ENCODE assay signal across 8 cellular contexts in the genomic region with DNA sequence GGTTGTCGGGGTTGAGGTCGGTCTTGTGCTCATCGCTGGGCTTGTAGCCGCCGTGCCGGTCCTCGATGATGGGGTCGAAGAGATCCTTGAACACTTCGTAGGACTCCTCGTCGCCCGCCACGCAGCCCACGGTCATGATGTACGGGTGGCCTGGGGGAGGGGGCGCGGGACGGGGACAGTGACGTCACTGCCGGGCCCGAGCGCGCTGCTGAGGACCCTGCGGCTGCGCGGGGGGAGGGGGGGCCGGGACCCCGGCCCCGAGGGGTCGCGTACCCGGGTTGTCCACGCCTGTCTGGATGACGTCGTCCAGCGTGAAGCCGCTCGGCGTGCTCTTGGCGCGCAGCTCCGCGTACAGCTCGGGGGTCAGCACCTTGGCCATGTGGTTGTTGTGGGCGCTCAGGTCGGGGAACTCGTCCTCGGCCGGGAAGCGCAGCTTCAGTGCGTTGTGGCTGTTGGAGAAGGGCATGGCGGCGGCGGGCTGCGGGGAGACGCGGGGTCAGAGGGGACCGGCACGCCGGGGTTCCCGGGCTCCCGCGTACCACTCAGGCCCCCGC. TPM values are rescaled to one million over a fixed set of nuclear protein-coding genes. Genes with fewer than 3 reads are reported as not detected.
DNase-seq lines count a peak whose midpoint lies in the region; ATAC-seq and TF ChIP-seq lines count a peak whose summit lies in the region.

No MANE protein-coding gene starts in this region.

- POLR2A ChIA-PET in activated CD8-positive, alpha-beta T cell treated with anti-CD3 and anti-CD28 coated beads, Interleukin-2, amount 10 ng/mL, durations not matched to agents 7 days and 5 days (lab: Charles Lee), result interaction anchor here (0.6 kb wide), 1 partner anchor 8 kb away, joined by 3 read pairs; no protein-coding TSS in a partner anchor

- peaks cover 12% of the 10 kb centered on the region for H3K27me3 Mint-ChIP-seq in activated CD8-positive, alpha-beta T cell treated with anti-CD3 and anti-CD28 coated beads, Interleukin-2, amount 10 ng/mL, durations not matched to agents 7 days and 5 days (ENCODE audit: low read depth)

- TF ChIP-seq POLR2A in gastrocnemius medialis (IDR thresholded peaks at IDR 0.05), result no peak

- peak; percentile 64 for DNase-seq in activated CD8-positive, alpha-beta memory T cell treated with anti-CD3 and anti-CD28 coated beads for 24 hours
- no peak for DNase-seq in activated CD8-positive, alpha-beta memory T cell treated with anti-CD3 and anti-CD28 coated beads, Interleukin-2, amount 50 U/mL, for 48 hours
- DNase-seq in activated CD8-positive, alpha-beta T cell treated with anti-CD3 and anti-CD28 coated beads, Interleukin-2, amount 10 ng/mL, durations not matched to agents 7 days and 5 days, result no peak
- DNase-seq in heart right ventricle (peak in 1 of 2 donors; percentile 44), gastrocnemius medialis (no peak), dedifferentiated amniotic fluid mesenchymal stem cell (ENCODE audit: extremely low spot score) (no peak)

- H3K9me3 Mint-ChIP-seq in activated CD8-positive, alpha-beta T cell treated with anti-CD3 and anti-CD28 coated beads, Interleukin-2, amount 10 ng/mL, durations not matched to agents 7 days and 5 days (ENCODE audit: insufficient read depth), result no peaks in the 10 kb centered on the region

- H3K9me3 ChIP-seq in heart right ventricle (no peaks in the 10 kb centered on the region), gastrocnemius medialis (no peaks in the 10 kb centered on the region)

- in situ Hi-C loops in gastrocnemius medialis (cut with MboI; ENCODE audit: low sequenced_read_pairs in 4 of 4), result no loop called here

- H3K4me3 Mint-ChIP-seq in activated CD8-positive, alpha-beta T cell treated with anti-CD3 and anti-CD28 coated beads, Interleukin-2, amount 10 ng/mL, durations not matched to agents 7 days and 5 days, result peak overlapping the region; percentile 18

- H3K4me1 ChIP-seq in heart right ventricle (peaks cover 34 to 84% (median 67%) of the 10 kb centered on the region in 9 donors), gastrocnemius medialis (peaks cover 15 to 19% of the 10 kb centered on the region in 2 donors)

- 0 to 1% methylated on average over 64 of the region's 64 CpGs for WGBS in heart right ventricle, 2 donors

- H3K27ac Mint-ChIP-seq in activated CD8-positive, alpha-beta T cell treated with anti-CD3 and anti-CD28 coated beads, Interleukin-2, amount 10 ng/mL, durations not matched to agents 7 days and 5 days, result no peak overlapping the region

- peak overlapping the region; percentile 50 to 87 (median 74) for H3K27ac ChIP-seq in heart right ventricle
- peak overlapping the region in 3 of 4 donors; percentile 21 to 66 (median 56) for H3K27ac ChIP-seq in gastrocnemius medialis

- intact Hi-C loops in heart right ventricle (cut with DNase I), result no loop called here
- intact Hi-C loops in gastrocnemius medialis (cut with DNase I; ENCODE audit: low total_unique reads), result no loop called here

- H3K27me3 ChIP-seq in heart right ventricle (peaks cover 0 to 42% (median 0%) of the 10 kb centered on the region in 7 donors), gastrocnemius medialis (peaks cover 0 to 23% (median 7%) of the 10 kb centered on the region in 3 donors)

- no peaks in the 10 kb centered on the region for H3K36me3 ChIP-seq in heart right ventricle
- H3K36me3 ChIP-seq in gastrocnemius medialis, result no peaks in the 10 kb centered on the region

- no peak for TF ChIP-seq CTCF in heart right ventricle (IDR thresholded peaks at IDR 0.05)
- no peak for TF ChIP-seq CTCF in gastrocnemius medialis (IDR thresholded peaks at IDR 0.05 in 4 of 5, conservative IDR thresholded peaks at IDR 0.05 in 1 of 5)

- H3K4me1 Mint-ChIP-seq in activated CD8-positive, alpha-beta T cell treated with anti-CD3 and anti-CD28 coated beads, Interleukin-2, amount 10 ng/mL, durations not matched to agents 7 days and 5 days (ENCODE audit: low read depth), result peaks cover 29% of the 10 kb centered on the region

- no peaks in the 10 kb centered on the region for H3K36me3 Mint-ChIP-seq in activated CD8-positive, alpha-beta T cell treated with anti-CD3 and anti-CD28 coated beads, Interleukin-2, amount 10 ng/mL, durations not matched to agents 7 days and 5 days (ENCODE audit: low read depth)

- H3K4me3 ChIP-seq in heart right ventricle, result peak overlapping the region; percentile 48 to 63 (median 60)
- peak overlapping the region; percentile 49 to 59 (median 52) for H3K4me3 ChIP-seq in gastrocnemius medialis

- CTCF ChIA-PET in activated CD8-positive, alpha-beta T cell treated with anti-CD3 and anti-CD28 coated beads, Interleukin-2, amount 10 ng/mL, durations not matched to agents 7 days and 5 days (lab: Charles Lee), result interaction anchor here (1.2 to 2.1 kb wide), 3 partner anchors 14 to 35 kb away, joined by 4 to 5 read pairs (median 4); no protein-coding TSS in a partner anchor

- peak; percentile 9 for ATAC-seq in activated CD8-positive, alpha-beta T cell treated with anti-CD3 and anti-CD28 coated beads, Interleukin-2, amount 10 ng/mL, durations not matched to agents 7 days and 5 days
- ATAC-seq in heart right ventricle (peak in 1 of 8 donors; percentile 3), gastrocnemius medialis (peak in 1 of 2 donors; percentile 8), GM19023 (IDR thresholded peaks at IDR 0.05; ENCODE audit: unreplicated experiment) (no peak), HG02571 (IDR thresholded peaks at IDR 0.05; ENCODE audit: unreplicated experiment) (no peak)

RNA-seq across cellular contexts. Expression of gene CKB, which starts 0.5 kb away (rescaled TPM):
- total RNA-seq in activated CD8-positive, alpha-beta T cell treated with anti-CD3 and anti-CD28 coated beads, Interleukin-2, amount 10 ng/mL, durations not matched to agents 7 days and 5 days, result 1 to 10 TPM; 2.2 to 2.7 TPM
- total RNA-seq in heart right ventricle (100 to 1,000 TPM; 273 to 896 (median 534) TPM), gastrocnemius medialis (100 to 1,000 TPM in 1 of 4 donors, 10 to 100 TPM in 3; 20.7 to 110 (median 43.4) TPM)
- polyA plus RNA-seq in heart right ventricle, result 1,000 to 10,000 TPM in 1 of 2 donors, 100 to 1,000 TPM in 1; 717 to 1,062 TPM

RNA-seq across cellular contexts. Expression of gene TRMT61A, which starts 6.9 kb away (rescaled TPM):
- 1 to 10 TPM; 8.5 to 8.8 TPM for total RNA-seq in activated CD8-positive, alpha-beta T cell treated with anti-CD3 and anti-CD28 coated beads, Interleukin-2, amount 10 ng/mL, durations not matched to agents 7 days and 5 days
- 1 to 10 TPM; 2.9 to 7.5 (median 3.8) TPM for total RNA-seq in heart right ventricle
- polyA plus RNA-seq in heart right ventricle, result 10 to 100 TPM in 1 of 2 donors, 1 to 10 TPM in 1; 8.6 to 14.7 TPM
- 10 to 100 TPM in 1 of 4 donors, 1 to 10 TPM in 3; 8.3 to 11.0 (median 9.6) TPM for total RNA-seq in gastrocnemius medialis

RNA-seq across cellular contexts. Expression of gene BAG5, which starts 40.4 kb away (rescaled TPM):
- total RNA-seq in activated CD8-positive, alpha-beta T cell treated with anti-CD3 and anti-CD28 coated beads, Interleukin-2, amount 10 ng/mL, durations not matched to agents 7 days and 5 days, result 10 to 100 TPM; 31.1 to 33.2 TPM
- total RNA-seq in heart right ventricle, result 10 to 100 TPM; 14.0 to 19.7 (median 16.8) TPM
- polyA plus RNA-seq in heart right ventricle, result 1 to 10 TPM; 5.0 to 9.9 TPM
- 10 to 100 TPM; 16.9 to 22.6 (median 21.0) TPM for total RNA-seq in gastrocnemius medialis

RNA-seq across cellular contexts. Expression of gene COA8, which starts 40.7 kb away (rescaled TPM):
- 10 to 100 TPM; 28.3 to 34.3 TPM for total RNA-seq in activated CD8-positive, alpha-beta T cell treated with anti-CD3 and anti-CD28 coated beads, Interleukin-2, amount 10 ng/mL, durations not matched to agents 7 days and 5 days
- 10 to 100 TPM; 33.3 to 53.9 (median 40.3) TPM for total RNA-seq in heart right ventricle
- polyA plus RNA-seq in heart right ventricle, result 100 to 1,000 TPM in 1 of 2 donors, 10 to 100 TPM in 1; 51.6 to 141 TPM
- 100 to 1,000 TPM in 1 of 4 donors, 10 to 100 TPM in 3; 56.7 to 111 (median 71.7) TPM for total RNA-seq in gastrocnemius medialis

Comparison
In these comparisons a context has a peak if more than half of its experiments do, and no peak if none do; other contexts are left out.
1. RNA of gene CKB, which starts 0.5 kb away (total RNA-seq): 273 to 896 TPM in heart right ventricle and 20.7 to 110 TPM in gastrocnemius medialis; 2.2 to 2.7 TPM in activated CD8-positive, alpha-beta T cell treated with anti-CD3 and anti-CD28 coated beads, Interleukin-2, amount 10 ng/mL, durations not matched to agents 7 days and 5 days; every median in the first group is over 4 times any median in the second.